Comparison of ENCODE assay signal across 9 cellular contexts in genomic region chr10:33010132-33011037, GRCh38. TPM values are rescaled to one million over a fixed set of nuclear protein-coding genes. Genes with fewer than 3 reads are reported as not detected.
DNase-seq lines count a peak whose midpoint lies in the region; TF ChIP-seq lines count a peak whose summit lies in the region.
"Had no signal": no experiment of that assay in that cellular context is flagged by ENCODE, and none has a peak within 500 bp of the region (broad histone marks: within the 10 kb centered on the region; RNA-seq: fewer than 3 reads in every experiment).

No MANE protein-coding gene starts in this region.

- peaks cover 35% of the 10 kb centered on the region for H3K4me1 Mint-ChIP-seq in activated naive CD8-positive, alpha-beta T cell (ENCODE audit: low read depth)
- H3K4me1 Mint-ChIP-seq in activated naive CD8-positive, alpha-beta T cell treated with anti-CD3 and anti-CD28 coated beads for 36 hours, result peaks cover 18% of the 10 kb centered on the region
- H3K4me1 Mint-ChIP-seq in endodermal cell, result peaks cover 12% of the 10 kb centered on the region

- H3K9me3 ChIP-seq in endodermal cell (ENCODE audit: control insufficient read depth, low read length) (peaks cover 4% of the 10 kb centered on the region), trophoblast cell (ENCODE audit: insufficient read depth, low read depth, low read length) (no peaks in the 10 kb centered on the region)
- H3K9me3 ChIP-seq: thoracic aorta had no signal

- 70 to 76% methylated on average over 11 to 12 of the region's 12 CpGs for WGBS in endodermal cell (ENCODE audit: insufficient coverage in 1 of 2, insufficient read length in 1 of 2), 2 experiments
- no CpG with 5 or more reads among the region's 12 CpGs for WGBS in trophoblast cell (ENCODE audit: extremely low coverage, insufficient coverage, insufficient read length)

- H3K9me3 Mint-ChIP-seq in activated naive CD8-positive, alpha-beta T cell (ENCODE audit: low read depth), result no peaks in the 10 kb centered on the region
- no peaks in the 10 kb centered on the region for H3K9me3 Mint-ChIP-seq in activated naive CD8-positive, alpha-beta T cell treated with anti-CD3 and anti-CD28 coated beads for 36 hours
- peaks cover 5% of the 10 kb centered on the region for H3K9me3 Mint-ChIP-seq in endodermal cell

- peak; percentile 74 for TF ChIP-seq CTCF in endodermal cell (conservative IDR thresholded peaks at IDR 0.05)

- DNase-seq in activated naive CD8-positive, alpha-beta T cell treated with anti-CD3 and anti-CD28 coated beads for 36 hours, result no peak
- DNase-seq in RPMI7951 (ENCODE audit: low read depth) (peak; percentile 97), endodermal cell (peak; percentile 78), trophoblast cell (peak; percentile 57 to 82), GF-D8 (lab: John Stamatoyannopoulos, UW) (no peak), OCI-M1 (lab: John Stamatoyannopoulos, UW) (no peak)
- DNase-seq in stimulated activated CD4-positive, alpha-beta T cell treated with anti-CD3 and anti-CD28 coated beads, Interleukin-4, amount 100 ng/mL, for 1 hour, result no peak

- H3K4me2 ChIP-seq in trophoblast cell (ENCODE audit: low read length), result peak overlapping the region; percentile 6

- H3K79me2 ChIP-seq in trophoblast cell (ENCODE audit: control insufficient read depth, insufficient read depth, low read length, poor library complexity), result no peaks in the 10 kb centered on the region

- H3K27me3 ChIP-seq in endodermal cell (ENCODE audit: control insufficient read depth, insufficient read depth, low read length, poor library complexity, severe bottlenecking) (no peaks in the 10 kb centered on the region), trophoblast cell (ENCODE audit: insufficient read depth, low read length) (no peaks in the 10 kb centered on the region)

- H3K4me1 ChIP-seq in endodermal cell (ENCODE audit: control insufficient read depth, insufficient read depth, low read length) (peaks cover 3% of the 10 kb centered on the region), trophoblast cell (ENCODE audit: control insufficient read depth in 1 of 2, insufficient read depth in 2 of 2, low read length in 2 of 2) (peaks cover 9 to 16% of the 10 kb centered on the region in 2 experiments)

- H3K27ac ChIP-seq in endodermal cell (ENCODE audit: low read depth, low read length), result no peak overlapping the region
- H3K27ac ChIP-seq in trophoblast cell (ENCODE audit: low read depth, low read length), result peak overlapping the region; percentile 24
- H3K27ac ChIP-seq: thoracic aorta had no signal

- peak overlapping the region; percentile 74 for H3K27ac Mint-ChIP-seq in activated naive CD8-positive, alpha-beta T cell
- H3K27ac Mint-ChIP-seq in activated naive CD8-positive, alpha-beta T cell treated with anti-CD3 and anti-CD28 coated beads for 36 hours, result no peak overlapping the region
- H3K27ac Mint-ChIP-seq in endodermal cell, result no peak overlapping the region

- H3K79me1 ChIP-seq in trophoblast cell (ENCODE audit: low read length), result peaks cover 17% of the 10 kb centered on the region

- H2BK120ac ChIP-seq in trophoblast cell (ENCODE audit: insufficient read depth, low read length, poor library complexity), result peak overlapping the region; percentile 30

- H2BK12ac ChIP-seq in trophoblast cell (ENCODE audit: low read length), result peak overlapping the region; percentile 56

- H3K4me3 Mint-ChIP-seq in activated naive CD8-positive, alpha-beta T cell, result no peak overlapping the region
- no peak overlapping the region for H3K4me3 Mint-ChIP-seq in activated naive CD8-positive, alpha-beta T cell treated with anti-CD3 and anti-CD28 coated beads for 36 hours
- no peak overlapping the region for H3K4me3 Mint-ChIP-seq in endodermal cell

- H3K23ac ChIP-seq in trophoblast cell (ENCODE audit: low read length), result no peak overlapping the region

- H3K27me3 Mint-ChIP-seq in activated naive CD8-positive, alpha-beta T cell, result peaks cover 11% of the 10 kb centered on the region
- peaks cover 27% of the 10 kb centered on the region for H3K27me3 Mint-ChIP-seq in activated naive CD8-positive, alpha-beta T cell treated with anti-CD3 and anti-CD28 coated beads for 36 hours
- no peaks in the 10 kb centered on the region for H3K27me3 Mint-ChIP-seq in endodermal cell (ENCODE audit: insufficient read depth)

- no peak overlapping the region for H4K12ac ChIP-seq in trophoblast cell (ENCODE audit: low read depth, low read length)

- H4K8ac ChIP-seq in trophoblast cell (ENCODE audit: low read depth, low read length), result no peak overlapping the region

- H3K4me3 ChIP-seq in endodermal cell (ENCODE audit: low read length) (no peak overlapping the region), trophoblast cell (ENCODE audit: low read depth, low read length) (no peak overlapping the region)
- H3K4me3 ChIP-seq: thoracic aorta had no signal

- peak overlapping the region; percentile 56 for H3K18ac ChIP-seq in trophoblast cell (ENCODE audit: low read length)

- H3K36me3 ChIP-seq in endodermal cell (ENCODE audit: control insufficient read depth, insufficient read depth, low read length), result no peaks in the 10 kb centered on the region
- no peaks in the 10 kb centered on the region for H3K36me3 ChIP-seq in trophoblast cell (ENCODE audit: control insufficient read depth in 1 of 2, insufficient read depth in 2 of 2, low read length in 2 of 2)
- H3K36me3 ChIP-seq: thoracic aorta had no signal

- peak overlapping the region; percentile 68 for H3K14ac ChIP-seq in trophoblast cell (ENCODE audit: low read length)

- peak overlapping the region; percentile 61 for H4K91ac ChIP-seq in trophoblast cell (ENCODE audit: low read depth, low read length)

- H2AFZ ChIP-seq in trophoblast cell (ENCODE audit: insufficient read depth, low read length, poor library complexity), result no peak overlapping the region

- no peak overlapping the region for H3K4ac ChIP-seq in trophoblast cell (ENCODE audit: low read depth, low read length)

- no peak overlapping the region for H2BK5ac ChIP-seq in trophoblast cell (ENCODE audit: low read depth, low read length, poor library complexity)

- no peak overlapping the region for H2AK5ac ChIP-seq in trophoblast cell (ENCODE audit: low read length)

- H3K9ac ChIP-seq in endodermal cell (ENCODE audit: extremely low read depth, low read length, poor library complexity, severe bottlenecking) (no peak overlapping the region), trophoblast cell (ENCODE audit: low read length) (no peak overlapping the region)

- H3K36me3 Mint-ChIP-seq in activated naive CD8-positive, alpha-beta T cell, result no peaks in the 10 kb centered on the region
- no peaks in the 10 kb centered on the region for H3K36me3 Mint-ChIP-seq in activated naive CD8-positive, alpha-beta T cell treated with anti-CD3 and anti-CD28 coated beads for 36 hours
- no peaks in the 10 kb centered on the region for H3K36me3 Mint-ChIP-seq in endodermal cell (ENCODE audit: low read depth)

RNA-seq across cellular contexts. Expression of gene ITGB1, which starts 52.4 kb away (rescaled TPM):
- total RNA-seq in activated naive CD8-positive, alpha-beta T cell treated with anti-CD3 and anti-CD28 coated beads for 36 hours, result 10 to 100 TPM; 43.2 to 48.9 TPM
- 1,963 and 2,059 TPM in 2 replicates for total RNA-seq in RPMI7951 (2014; rRNA removed; shearing (Covaris generic))
- 100 to 1,000 TPM; 239 to 285 TPM for total RNA-seq in endodermal cell
- polyA plus RNA-seq in endodermal cell (2013, experiment 1 of 2), result 324 TPM
- 351 TPM for polyA plus RNA-seq in endodermal cell (2013, experiment 2 of 2)
- polyA plus RNA-seq in trophoblast cell (2013), result 787 and 808 TPM in 2 replicates

Comparison
In these comparisons a context has a peak if more than half of its experiments do, and no peak if none do; other contexts are left out.
1. DNase-seq: peak in RPMI7951 (single experiment), endodermal cell (single experiment) and trophoblast cell (2 of 2); none in activated naive CD8-positive, alpha-beta T cell treated with anti-CD3 and anti-CD28 coated beads for 36 hours (single experiment), GF-D8 (single experiment), stimulated activated CD4-positive, alpha-beta T cell treated with anti-CD3 and anti-CD28 coated beads, Interleukin-4, amount 100 ng/mL, for 1 hour (single experiment) and OCI-M1 (single experiment).
2. RNA of gene ITGB1, which starts 52.4 kb away (total RNA-seq): 1,963 to 2,059 TPM in RPMI7951 and 239 to 285 TPM in endodermal cell; 43.2 to 48.9 TPM in activated naive CD8-positive, alpha-beta T cell treated with anti-CD3 and anti-CD28 coated beads for 36 hours; every median in the first group is over 4 times any median in the second.